Comparison of ENCODE assay signal across 8 cellular contexts in the genomic region with DNA sequence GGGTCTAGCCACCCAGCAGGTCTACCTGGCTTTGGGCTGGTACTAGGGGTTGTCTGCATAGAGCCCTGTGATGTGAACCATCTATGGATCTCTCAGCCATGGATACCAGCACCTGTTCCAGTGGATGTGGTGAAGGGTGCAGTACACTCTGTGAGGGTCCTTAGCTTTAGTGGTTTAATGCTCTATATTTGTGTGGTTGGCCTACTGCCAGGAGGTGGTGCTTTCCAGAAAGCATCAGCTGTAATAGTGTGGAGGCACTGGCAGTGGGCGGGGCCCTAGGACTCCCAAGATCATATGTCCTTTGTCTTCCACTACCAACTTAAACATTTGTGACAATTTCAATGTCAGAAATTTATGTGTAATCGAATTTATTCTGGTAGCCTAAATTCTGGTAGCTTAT.
A peak's percentile ranks its signal among the peaks of the same experiment; 100 is the strongest.
DNase-seq lines count a peak whose midpoint lies in the region; ATAC-seq and TF ChIP-seq lines count a peak whose summit lies in the region.
"Not testable (repeated sequence)": the region's sequence is repeated elsewhere in the genome, so short reads cannot be mapped to it uniquely, and the experiment has no call there.

No MANE protein-coding gene starts in this region.

- not testable (repeated sequence) for H3K4me1 ChIP-seq in RWPE2 (ENCODE audit: insufficient read depth, poor library complexity, severe bottlenecking); right cardiac atrium (ENCODE audit: control insufficient read depth, insufficient read depth, low read length); stomach; uterus

- not testable (repeated sequence) for ATAC-seq in RWPE2 (ENCODE audit: low read depth); right cardiac atrium; sciatic nerve

- not testable (repeated sequence) for H3K27ac Mint-ChIP-seq in chondrocyte (ENCODE audit: unreplicated experiment)

- H3K27me3 Mint-ChIP-seq in chondrocyte (ENCODE audit: low read depth): not testable (repeated sequence)

- not testable (repeated sequence) for H3K9me3 ChIP-seq in RWPE2 (ENCODE audit: severe bottlenecking); right cardiac atrium (ENCODE audit: control insufficient read depth, low read length); uterus
- peaks cover 0 to 26% (median 10%) of the 10 kb centered on the region in 4 donors for H3K9me3 ChIP-seq in stomach

- not testable (repeated sequence) for H3K27me3 ChIP-seq in RWPE2 (ENCODE audit: insufficient read depth, poor library complexity, severe bottlenecking); right cardiac atrium (ENCODE audit: control insufficient read depth, insufficient read depth); stomach; uterus

- not testable (repeated sequence) for TF ChIP-seq EP300 in stomach (IDR thresholded peaks at IDR 0.05)

- not testable (repeated sequence) for H3K4me1 Mint-ChIP-seq in chondrocyte (ENCODE audit: low read depth)

- TF ChIP-seq CTCF in RWPE2 (IDR thresholded peaks at IDR 0.05; ENCODE audit: poor library complexity, severe bottlenecking); chondrocyte (IDR thresholded peaks at IDR 0.05); stomach (IDR thresholded peaks at IDR 0.05); uterus (IDR thresholded peaks at IDR 0.05): not testable (repeated sequence)

- H3K4me3 Mint-ChIP-seq in chondrocyte (ENCODE audit: unreplicated experiment): not testable (repeated sequence)

- H3K36me3 Mint-ChIP-seq in chondrocyte (ENCODE audit: low read depth): not testable (repeated sequence)

- not testable (repeated sequence) for H3K4me3 ChIP-seq in RWPE2 (ENCODE audit: severe bottlenecking); right cardiac atrium (ENCODE audit: low read length); stomach; uterus

- DNase-seq in D341Med (ENCODE audit: low spot score) (peak; percentile 0), RWPE2 (ENCODE audit: low spot score) (peak; percentile 45), chondrocyte (ENCODE audit: low spot score) (peak; percentile 58), right cardiac atrium (peak in 2 of 3 donors; percentile 19 to 28), mesenteric fat pad (ENCODE audit: low spot score) (peak; percentile 71), sciatic nerve (ENCODE audit: low spot score) (peak; percentile 59), stomach (peak; percentile 25), uterus (peak; percentile 5 to 11)

- H3K9me3 Mint-ChIP-seq in chondrocyte (ENCODE audit: low read depth): peaks cover 47% of the 10 kb centered on the region

- 67% methylated on average over 2 of the region's 2 CpGs for WGBS in right cardiac atrium
- 53 to 61% (median 59%) methylated on average over 2 of the region's 2 CpGs for WGBS in stomach, 5 donors

- TF ChIP-seq POLR2A in stomach (IDR thresholded peaks at IDR 0.05); uterus (IDR thresholded peaks at IDR 0.05): not testable (repeated sequence)

- not testable (repeated sequence) for H3K36me3 ChIP-seq in RWPE2 (ENCODE audit: low read depth); stomach; uterus

- intact Hi-C loops in right cardiac atrium (cut with DNase I); sciatic nerve (cut with DNase I); stomach (cut with DNase I; ENCODE audit: low total_unique reads); uterus (cut with DNase I; ENCODE audit: low total_unique reads): not testable (repeated sequence)

- H3K27ac ChIP-seq in RWPE2 (ENCODE audit: poor library complexity, severe bottlenecking); right cardiac atrium (ENCODE audit: low read length); stomach; uterus: not testable (repeated sequence)

Comparison
In these comparisons a context has a peak if more than half of its experiments do, and no peak if none do; other contexts are left out.
1. DNase-seq: peak in every context shown above with its lines; median percentile 71 in mesenteric fat pad; 59 in sciatic nerve; 58 in chondrocyte; 45 in RWPE2; 25 in stomach; 24 in right cardiac atrium; 8 in uterus; 0 in D341Med.